ENCODE assay signal across 2 cellular contexts in genomic region chr17:59151591-59151990, GRCh38.
TF ChIP-seq lines count a peak whose summit lies in the region.

No MANE protein-coding gene starts in this region.

TF ChIP-seq in HepG2, 621 proteins besides CTCF, POLR2A, EP300 and RAD21:
- TF ChIP-seq ZNF329 (CRISPR knock-in tag; IDR thresholded peaks at IDR 0.05; ENCODE audit: low read depth) (no peak), ZNF652 (CRISPR knock-in tag; IDR thresholded peaks at IDR 0.05; ENCODE audit: borderline replicate concordance, low read depth) (0 out of 2 replicates have a peak, but pooled peaks have one; percentile 55), KDM5A (IDR thresholded peaks at IDR 0.05; ENCODE audit: borderline replicate concordance, low read length) (0 out of 2 replicates have a peak, but pooled peaks have one; percentile 12), SOX6 (IDR thresholded peaks at IDR 0.05) (no peak), SOX6 (CRISPR knock-in tag; IDR thresholded peaks at IDR 0.05) (no peak)

TF ChIP-seq in SK-N-SH, 30 proteins besides CTCF, POLR2A, EP300 and RAD21:
- TF ChIP-seq USF1 (IDR thresholded peaks at IDR 0.05; ENCODE audit: borderline replicate concordance, low read depth) (no peak), NRF1 (IDR thresholded peaks at IDR 0.05; ENCODE audit: low read depth, low read length) (no peak), FOSL2 (IDR thresholded peaks at IDR 0.05; ENCODE audit: borderline replicate concordance, low read depth) (no peak), MXI1 (IDR thresholded peaks at IDR 0.05; ENCODE audit: low read depth, low read length) (no peak), GABPA (IDR thresholded peaks at IDR 0.05; ENCODE audit: low read depth) (no peak), EZH2phosphoT487 (IDR thresholded peaks at IDR 0.05; ENCODE audit: borderline replicate concordance, low read depth) (no peak)
- TF ChIP-seq, protein P1, sequence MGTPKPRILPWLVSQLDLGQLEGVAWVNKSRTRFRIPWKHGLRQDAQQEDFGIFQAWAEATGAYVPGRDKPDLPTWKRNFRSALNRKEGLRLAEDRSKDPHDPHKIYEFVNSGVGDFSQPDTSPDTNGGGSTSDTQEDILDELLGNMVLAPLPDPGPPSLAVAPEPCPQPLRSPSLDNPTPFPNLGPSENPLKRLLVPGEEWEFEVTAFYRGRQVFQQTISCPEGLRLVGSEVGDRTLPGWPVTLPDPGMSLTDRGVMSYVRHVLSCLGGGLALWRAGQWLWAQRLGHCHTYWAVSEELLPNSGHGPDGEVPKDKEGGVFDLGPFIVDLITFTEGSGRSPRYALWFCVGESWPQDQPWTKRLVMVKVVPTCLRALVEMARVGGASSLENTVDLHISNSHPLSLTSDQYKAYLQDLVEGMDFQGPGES (IDR thresholded peaks at IDR 0.05; ENCODE audit: low read depth, low read length): no peak
